In the genomic region with DNA sequence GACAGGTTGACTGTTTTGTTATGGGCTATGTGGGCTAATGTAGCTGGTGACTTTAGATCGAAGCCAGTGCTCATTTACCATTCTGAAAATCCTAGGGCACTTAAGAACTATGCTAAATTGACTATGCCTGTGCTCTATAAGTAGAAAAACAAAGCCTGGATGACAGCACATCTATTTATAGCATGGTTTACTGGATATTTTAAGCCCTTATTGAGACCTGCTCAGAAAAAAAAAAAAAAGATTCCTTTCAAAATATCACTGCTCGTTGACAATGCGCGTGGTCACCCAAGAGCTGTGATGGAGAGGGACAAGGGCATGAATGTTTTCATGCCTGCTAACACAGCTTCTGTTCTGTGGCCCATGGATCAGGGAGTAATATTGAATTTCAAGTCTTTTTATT, we compare ENCODE assay signal across 24 cellular contexts.
"Had no signal": no experiment of that assay in that cellular context is flagged by ENCODE, and none has a peak within 500 bp of the region (broad histone marks: within the 10 kb centered on the region; RNA-seq: fewer than 3 reads in every experiment).

No MANE protein-coding gene starts in this region.

- H3K27ac ChIP-seq: ascending aorta, breast epithelium, epithelial cell of prostate, esophagus squamous epithelium, gastroesophageal sphincter had no signal

- H3K4me1 ChIP-seq: ascending aorta, breast epithelium, esophagus squamous epithelium had no signal

- H3K36me3 ChIP-seq: breast epithelium had no signal

- H3K9me3 ChIP-seq: ascending aorta, breast epithelium, gastroesophageal sphincter had no signal

- ATAC-seq: activated naive CD4-positive, alpha-beta T cell treated with anti-CD3 and anti-CD28 coated beads, Interleukin-2, amount 50 U/mL, for 72 hours; activated T-cell treated with anti-CD3 and anti-CD28 coated beads, Interleukin-2, amount 50 U/mL, for 72 hours; gastroesophageal sphincter had no signal

- DNase-seq: activated CD4-positive, alpha-beta memory T cell treated with anti-CD3 and anti-CD28 coated beads, Interleukin-2, amount 10 ng/mL, durations not matched to agents 7 days and 5 days; activated CD4-positive, alpha-beta T cell treated with anti-CD3 and anti-CD28 coated beads for 4 hours; activated CD4-positive, alpha-beta T cell treated with anti-CD3 and anti-CD28 coated beads, Interleukin-2, amount 10 ng/mL, durations not matched to agents 7 days and 5 days; activated CD4-positive, alpha-beta T cell treated with anti-CD3 and anti-CD28 coated beads, Interleukin-2, amount 50 U/mL, for 4 hours; activated CD4-positive, CD25-positive, alpha-beta regulatory T cell; activated CD4-positive, CD25-positive, alpha-beta regulatory T cell treated with anti-CD3 and anti-CD28 coated beads, Interleukin-2, amount 50 U/mL, for 72 hours; activated CD8-positive, alpha-beta memory T cell treated with anti-CD3 and anti-CD28 coated beads, Interleukin-2, amount 50 U/mL, for 48 hours; activated gamma-delta T cell; activated naive CD4-positive, alpha-beta T cell; activated naive CD4-positive, alpha-beta T cell treated with anti-CD3 and anti-CD28 coated beads, Interleukin-2, amount 10 ng/mL, durations not matched to agents 7 days and 5 days; activated naive CD8-positive, alpha-beta T cell treated with anti-CD3 and anti-CD28 coated beads, Interleukin-2, amount 10 ng/mL, durations not matched to agents 7 days and 5 days; activated T-cell treated with anti-CD3 and anti-CD28 coated beads for 4 hours; activated T-cell treated with anti-CD3 and anti-CD28 coated beads, Interleukin-2, amount 50 U/mL, for 24 hours; activated T-cell treated with anti-CD3 and anti-CD28 coated beads, Interleukin-2, amount 50 U/mL, for 72 hours; caudate nucleus; effector CD8-positive, alpha-beta T cell; esophagus squamous epithelium; foreskin melanocyte; T-helper 2 cell had no signal

- H3K4me3 ChIP-seq: ascending aorta, breast epithelium, esophagus squamous epithelium, gastroesophageal sphincter had no signal

- H3K27me3 ChIP-seq: ascending aorta, breast epithelium, esophagus squamous epithelium, gastroesophageal sphincter had no signal
